ENCODE assay signal across 28 cellular contexts in the genomic region with DNA sequence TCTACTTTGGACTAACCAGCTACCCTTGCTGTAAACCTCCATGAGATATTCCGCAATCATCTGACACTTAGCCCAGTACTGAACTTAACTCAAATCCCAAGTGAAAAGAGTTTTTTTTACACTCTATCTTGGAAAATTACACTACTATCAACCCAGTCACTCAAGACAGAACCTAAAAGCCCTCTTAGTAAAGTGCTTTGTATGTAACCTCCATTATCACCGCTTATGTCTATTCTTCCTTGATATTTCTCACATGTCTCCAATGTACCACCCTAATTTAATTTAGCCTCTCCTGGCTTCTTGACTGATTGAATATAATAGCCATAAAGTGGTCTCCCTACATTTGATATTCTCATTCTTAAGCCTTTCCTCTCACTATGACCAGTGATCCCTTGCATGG.
"Had no signal": no experiment of that assay in that cellular context is flagged by ENCODE, and none has a peak within 500 bp of the region (broad histone marks: within the 10 kb centered on the region; RNA-seq: fewer than 3 reads in every experiment).

No MANE protein-coding gene starts in this region.

- DNase-seq: activated B cell treated with CpG ODN at 0.5 μM for 24 hours; activated CD4-positive, alpha-beta T cell treated with anti-CD3 and anti-CD28 coated beads for 48 hours; activated CD4-positive, alpha-beta T cell treated with anti-CD3 and anti-CD28 coated beads, Interleukin-2, amount 50 U/mL, for 1 hour; activated CD4-positive, alpha-beta T cell treated with anti-CD3 and anti-CD28 coated beads, Interleukin-2, amount 50 U/mL, for 48 hours; activated CD8-positive, alpha-beta memory T cell treated with anti-CD3 and anti-CD28 coated beads for 24 hours; activated CD8-positive, alpha-beta T cell treated with anti-CD3 and anti-CD28 coated beads for 36 hours; activated effector memory CD4-positive, alpha-beta T cell treated with Interleukin-2 at 50 U/mL for 16 hours; activated gamma-delta T cell treated with Interleukin-2 at 50 U/mL for 16 hours; activated naive CD4-positive, alpha-beta T cell treated with anti-CD3 and anti-CD28 coated beads, Interleukin-2, amount 50 U/mL, for 16 hours; activated naive CD4-positive, alpha-beta T cell treated with Interleukin-2 at 50 U/mL for 16 hours; activated T-cell treated with anti-CD3 and anti-CD28 coated beads, Interleukin-2, amount 50 U/mL, for 4 hours; amniotic stem cell; anterior cingulate cortex; brain microvascular endothelial cell; dorsolateral prefrontal cortex; effector memory CD4-positive, alpha-beta T cell; endodermal cell; foreskin keratinocyte; gastrocnemius medialis; glutamatergic neuron; heart left ventricle; T-helper 17 cell; T1000; WERI-Rb-1 had no signal

- H3K36me3 ChIP-seq: brain microvascular endothelial cell, gastrocnemius medialis, heart left ventricle, WERI-Rb-1 had no signal

- H3K27me3 ChIP-seq: brain microvascular endothelial cell, dorsolateral prefrontal cortex, foreskin keratinocyte, gastrocnemius medialis, heart left ventricle had no signal

- ATAC-seq: activated CD4-positive, CD25-positive, alpha-beta regulatory T cell treated with anti-CD3 and anti-CD28 coated beads, Interleukin-2, amount 50 U/mL, for 24 hours; activated CD8-positive, alpha-beta T cell treated with anti-CD3 and anti-CD28 coated beads for 36 hours; activated T-cell treated with anti-CD3 and anti-CD28 coated beads, Interleukin-2, amount 50 U/mL, for 4 hours; activated T-helper 17 cell treated with anti-CD3 and anti-CD28 coated beads, Interleukin-2, amount 50 U/mL, for 72 hours; esophagus mucosa; foreskin keratinocyte; gastrocnemius medialis; heart left ventricle; T-helper 17 cell had no signal

- H3K4me1 ChIP-seq: gastrocnemius medialis, heart left ventricle had no signal

- H3K4me3 ChIP-seq: coronary artery, dorsolateral prefrontal cortex, gastrocnemius medialis, heart left ventricle had no signal

- H3K27ac ChIP-seq: brain microvascular endothelial cell, coronary artery, dorsolateral prefrontal cortex, foreskin keratinocyte, gastrocnemius medialis, heart left ventricle, WERI-Rb-1 had no signal

- H3K9me3 ChIP-seq: gastrocnemius medialis had no signal
